12 cellular contexts compared by ENCODE assay signal in the genomic region with DNA sequence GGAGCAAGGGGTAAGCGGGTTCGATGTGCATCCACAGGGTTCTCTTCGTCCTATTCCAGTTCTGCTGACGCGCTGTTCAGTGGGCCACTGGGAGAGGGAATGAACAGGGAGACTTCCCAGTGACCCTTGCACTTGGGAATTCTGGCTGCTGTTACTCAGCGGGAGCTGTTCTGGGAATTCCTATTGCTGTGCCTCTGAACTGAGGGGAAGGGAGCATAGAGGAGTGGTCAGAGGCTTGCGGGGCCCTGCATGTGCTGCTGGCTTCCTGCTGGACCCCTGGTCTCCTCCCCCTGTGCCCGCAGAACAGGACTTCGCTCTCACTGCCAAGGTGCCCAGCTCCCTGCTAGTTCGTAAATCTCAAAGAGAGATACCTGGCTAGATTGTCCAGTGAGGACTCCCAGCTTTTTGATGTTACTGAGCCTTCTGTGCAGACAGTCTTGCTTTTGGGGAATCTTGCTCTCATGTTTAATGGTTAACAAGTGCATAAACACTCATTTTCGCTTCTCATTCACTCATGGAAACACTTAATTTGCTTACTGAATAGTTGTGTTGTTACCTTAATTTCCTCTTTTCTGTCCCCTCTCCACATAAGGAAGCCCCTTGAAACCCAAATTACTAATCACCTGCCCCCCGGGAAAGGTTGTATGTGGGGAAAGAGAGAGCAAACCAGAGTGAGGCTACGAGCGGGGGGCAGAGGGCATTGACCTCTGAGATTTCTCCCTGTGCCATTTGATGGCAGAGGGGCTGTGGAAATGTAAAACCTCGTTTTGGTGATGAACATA. TPM values are rescaled to one million over a fixed set of nuclear protein-coding genes. Genes with fewer than 3 reads are reported as not detected.
A peak's percentile ranks its signal among the peaks of the same experiment; 100 is the strongest.
DNase-seq lines count a peak whose midpoint lies in the region; ATAC-seq, FAIRE-seq and TF ChIP-seq lines count a peak whose summit lies in the region.
"Had no signal": no experiment of that assay in that cellular context is flagged by ENCODE, and none has a peak within 500 bp of the region (broad histone marks: within the 10 kb centered on the region; RNA-seq: fewer than 3 reads in every experiment).

No MANE protein-coding gene starts in this region.

- peaks cover 64% of the 10 kb centered on the region for H3K4me1 Mint-ChIP-seq in stimulated activated memory B cell treated with anti-CD40 and anti-IgM and Interleukin-4, amounts not matched to agents 10 μg/mL and 1 μg/mL and 100 μg/mL, for 72 hours

- TF ChIP-seq RAD21 in IMR-90 (IDR thresholded peaks at IDR 0.05; ENCODE audit: low read length) = no peak

- peak overlapping the region; percentile 74 for H3K4ac ChIP-seq in IMR-90 (ENCODE audit: low read depth, low read length)

- H3K9me3 ChIP-seq in IMR-90 (ENCODE audit: control insufficient read depth, insufficient read depth, low read length) (no peaks in the 10 kb centered on the region), hepatocyte (ENCODE audit: low read depth) (no peaks in the 10 kb centered on the region)
- no peaks in the 10 kb centered on the region for H3K9me3 ChIP-seq in effector memory CD4-positive, alpha-beta T cell (ENCODE audit: control insufficient read depth, low read length)

- H4K91ac ChIP-seq in IMR-90 (ENCODE audit: insufficient read depth, low read depth, low read length) = peak overlapping the region; percentile 67

- peak overlapping the region; percentile 33 for H3K18ac ChIP-seq in IMR-90 (ENCODE audit: low read depth, low read length)

- peak overlapping the region; percentile 52 for H2BK120ac ChIP-seq in IMR-90 (ENCODE audit: low read depth, low read length)

- H3K23ac ChIP-seq in IMR-90 (ENCODE audit: low read depth, low read length) = peak overlapping the region; percentile 88

- H2BK5ac ChIP-seq in IMR-90 (ENCODE audit: low read depth, low read length, poor library complexity, severe bottlenecking) = peak overlapping the region; percentile 99

- peak overlapping the region; percentile 66 for H2AK9ac ChIP-seq in IMR-90 (replicated peaks; ENCODE audit: low read depth, low read length, poor library complexity)

- 0 out of 4 replicates have a peak, but pooled peaks cover 0 to 3% of the 10 kb centered on the region in 2 experiments for H3K79me1 ChIP-seq in IMR-90 (ENCODE audit: low read depth in 1 of 2, low read length in 2 of 2)

- H3K56ac ChIP-seq in IMR-90 (ENCODE audit: extremely low read depth, insufficient read depth, low read length) = peak overlapping the region; percentile 53; the same call in 1 of the 2 replicates

- no TSS peak for BruUV-seq in IMR-90 (replicated peaks; lab: Mats Ljungman, UMichigan)

- H2AFZ ChIP-seq in IMR-90 (replicated peaks; ENCODE audit: low read length, poor library complexity) (peak overlapping the region; percentile 23), hepatocyte (no peak overlapping the region)

- TF ChIP-seq POLR2A in IMR-90 (IDR thresholded peaks at IDR 0.05; ENCODE audit: low read depth, low read length) (no peak), H54 (IDR thresholded peaks at IDR 0.05; ENCODE audit: low read depth, low read length) (no peak)

- H3K14ac ChIP-seq in IMR-90 (replicated peaks; ENCODE audit: low read depth, low read length) = peak overlapping the region; percentile 68

- H3K9ac ChIP-seq in IMR-90 (ENCODE audit: low read depth, low read length) = peak overlapping the region; percentile 28

- H3K4me1 ChIP-seq in IMR-90 (ENCODE audit: control insufficient read depth, insufficient read depth, low read length) (peaks cover 30% of the 10 kb centered on the region), hepatocyte (ENCODE audit: insufficient read depth) (peaks cover 48% of the 10 kb centered on the region)
- no peaks in the 10 kb centered on the region for H3K4me1 ChIP-seq in effector memory CD4-positive, alpha-beta T cell (ENCODE audit: control insufficient read depth, insufficient read depth, low read length, poor library complexity, severe bottlenecking)

- FAIRE-seq in H54 (lab: Jason Lieb, UNC) = no peak

- H3K79me2 ChIP-seq in hepatocyte = peaks cover 94% of the 10 kb centered on the region

- in situ Hi-C loops in IMR-90 (cut with MboI; ENCODE audit: low sequenced_read_pairs) = no loop called here

- H3K4me3 ChIP-seq in IMR-90 (ENCODE audit: insufficient read depth, low read depth, low read length) (no peak overlapping the region), hepatocyte (no peak overlapping the region)
- H3K4me3 ChIP-seq in effector memory CD4-positive, alpha-beta T cell (ENCODE audit: insufficient read depth, low read depth, low read length, poor library complexity, severe bottlenecking) = no peak overlapping the region

- H2BK20ac ChIP-seq in IMR-90 (ENCODE audit: low read depth, low read length) = peak overlapping the region; percentile 53; the same call in 1 of the 2 replicates

- 64% methylated on average over 3 of the region's 15 CpGs; no CpG with 5 or more reads in 1 of the 2 experiments for WGBS in IMR-90 (ENCODE audit: extremely low coverage in 2 of 2, insufficient read length in 1 of 2), 2 experiments
- WGBS in hepatocyte (ENCODE audit: low lambda C conversion rate, missing lambda C conversion rate) = 69% methylated on average over 15 of the region's 15 CpGs

- intact Hi-C loops in IMR-90 (cut with micrococcal nuclease) = no loop called here

- DNase-seq in DMS53 (lab: John Stamatoyannopoulos, UW) (peak; percentile 18), DMS53 treated with DMSO at 0.1 percent for 48 hours (lab: John Stamatoyannopoulos, UW; ENCODE audit: unreplicated experiment) (no peak), IMR-90 (no peak), hepatocyte (ENCODE audit: low spot score) (peak; percentile 24), H54 (ENCODE audit: insufficient read length, low spot score) (no peak)
- no peak for DNase-seq in stimulated activated CD4-positive, alpha-beta T cell treated with anti-CD3 and anti-CD28 coated beads, Interleukin-4, amount 100 ng/mL, for 1 hour
- DNase-seq in effector memory CD4-positive, alpha-beta T cell = no peak
- DNase-seq: GDM1, left cardiac atrium, right cardiac atrium had no signal

- no peaks in the 10 kb centered on the region for H3K27me3 Mint-ChIP-seq in stimulated activated memory B cell treated with anti-CD40 and anti-IgM and Interleukin-4, amounts not matched to agents 10 μg/mL and 1 μg/mL and 100 μg/mL, for 72 hours

- no peak for ATAC-seq in IMR-90 (ENCODE audit: low read depth)
- no peak for ATAC-seq in stimulated activated memory B cell treated with anti-CD40 and anti-IgM and Interleukin-4, amounts not matched to agents 10 μg/mL and 1 μg/mL and 100 μg/mL, for 72 hours
- ATAC-seq: left cardiac atrium, right cardiac atrium had no signal

- peak overlapping the region; percentile 96 for H2AK5ac ChIP-seq in IMR-90 (ENCODE audit: low read depth, low read length)

- H3K27me3 ChIP-seq in IMR-90 (ENCODE audit: control insufficient read depth, insufficient read depth, low read length) (no peaks in the 10 kb centered on the region), hepatocyte (no peaks in the 10 kb centered on the region)
- no peaks in the 10 kb centered on the region for H3K27me3 ChIP-seq in effector memory CD4-positive, alpha-beta T cell (replicated peaks; ENCODE audit: control insufficient read depth, insufficient read depth, low read length, poor library complexity, severe bottlenecking)

- peaks cover 26% of the 10 kb centered on the region for H3K36me3 ChIP-seq in IMR-90 (ENCODE audit: control insufficient read depth, insufficient read depth, low read length)
- no peaks in the 10 kb centered on the region for H3K36me3 ChIP-seq in hepatocyte (replicated peaks; ENCODE audit: insufficient read depth, low read depth)
- H3K36me3 ChIP-seq in effector memory CD4-positive, alpha-beta T cell (ENCODE audit: control insufficient read depth, insufficient read depth, low read length) = no peaks in the 10 kb centered on the region

- H4K8ac ChIP-seq in IMR-90 (ENCODE audit: low read depth in 2 of 2, low read length in 2 of 2) = peak overlapping the region; percentile 27 to 79; a peak in 3 of 4 replicates

- H3K4me3 Mint-ChIP-seq in stimulated activated memory B cell treated with anti-CD40 and anti-IgM and Interleukin-4, amounts not matched to agents 10 μg/mL and 1 μg/mL and 100 μg/mL, for 72 hours = peak overlapping the region; percentile 69

- CTCF ChIA-PET in IMR-90 (lab: Yijun Ruan, JAX) = interaction anchor here (0.6 to 1.7 kb wide), 2 partner anchors 15 to 121 kb away, joined by 4 read pairs; no protein-coding TSS in a partner anchor

- peak overlapping the region; percentile 83 for H3K27ac Mint-ChIP-seq in stimulated activated memory B cell treated with anti-CD40 and anti-IgM and Interleukin-4, amounts not matched to agents 10 μg/mL and 1 μg/mL and 100 μg/mL, for 72 hours

- H3K36me3 Mint-ChIP-seq in stimulated activated memory B cell treated with anti-CD40 and anti-IgM and Interleukin-4, amounts not matched to agents 10 μg/mL and 1 μg/mL and 100 μg/mL, for 72 hours = no peaks in the 10 kb centered on the region

- peak overlapping the region; percentile 83; the same call in 1 of the 2 replicates for H4K5ac ChIP-seq in IMR-90 (ENCODE audit: low read depth, low read length)

- peak overlapping the region; percentile 25; the same call in 2 of the 3 replicates for H2BK15ac ChIP-seq in IMR-90 (ENCODE audit: low read depth, low read length)

- dilution Hi-C loops in IMR-90 (cut with HindIII; ENCODE audit: low sequenced_read_pairs, unreplicated experiment) = no loop called here

- H3K9me1 ChIP-seq in IMR-90 (ENCODE audit: insufficient read depth, low read length) = peaks cover 14% of the 10 kb centered on the region

- TF ChIP-seq CTCF in IMR-90 (conservative IDR thresholded peaks at IDR 0.05; ENCODE audit: low read depth, low read length) (no peak), hepatocyte (IDR thresholded peaks at IDR 0.05; ENCODE audit: poor library complexity) (no peak)

- H3K9me2 ChIP-seq in hepatocyte (replicated peaks; ENCODE audit: insufficient read depth) = no peaks in the 10 kb centered on the region

- peaks cover 86% of the 10 kb centered on the region for H4K20me1 ChIP-seq in IMR-90 (ENCODE audit: insufficient read depth, low read length)
- H4K20me1 ChIP-seq in hepatocyte (ENCODE audit: insufficient read depth, poor library complexity, severe bottlenecking) = peaks cover 93% of the 10 kb centered on the region

- peak overlapping the region; percentile 84 for H3K27ac ChIP-seq in IMR-90 (ENCODE audit: insufficient read depth, low read length)
- H3K27ac ChIP-seq in hepatocyte = peak overlapping the region; percentile 47
- H3K27ac ChIP-seq in effector memory CD4-positive, alpha-beta T cell (ENCODE audit: insufficient read depth, low read length, poor library complexity, severe bottlenecking) = no peak overlapping the region
- H3K27ac ChIP-seq: 22Rv1 had no signal

- no peaks in the 10 kb centered on the region for H3K9me3 Mint-ChIP-seq in stimulated activated memory B cell treated with anti-CD40 and anti-IgM and Interleukin-4, amounts not matched to agents 10 μg/mL and 1 μg/mL and 100 μg/mL, for 72 hours

- H3K4me2 ChIP-seq in IMR-90 (ENCODE audit: low read depth, low read length) = peak overlapping the region; percentile 69
- H3K4me2 ChIP-seq in hepatocyte = peak overlapping the region; percentile 57

- POLR2A ChIA-PET in IMR-90 (lab: Charles Lee; ENCODE audit: unreplicated experiment) = interaction anchor here (0.6 to 0.9 kb wide), 2 partner anchors 10 to 30 kb away, joined by 3 to 5 read pairs; no protein-coding TSS in a partner anchor

RNA-seq across cellular contexts. Expression of a gene that starts 5.9 kb away (rescaled TPM):
- total RNA-seq in IMR-90 (2012; rRNA removed) (487 and 522 TPM in 2 replicates), hepatocyte (63.0 and 78.2 TPM in 2 replicates)
- polyA plus RNA-seq in IMR-90 (2012; rRNA removed) (206 and 225 TPM in 2 replicates), hepatocyte (18.5 and 25.6 TPM in 2 replicates)
- polyA plus RNA-seq in IMR-90 (2012; cell fraction: cytosol; rRNA removed) = 126 and 196 TPM in 2 replicates
- polyA plus RNA-seq in IMR-90 (2012; cell fraction: nucleus; rRNA removed; ENCODE audit: low replicate concordance) = 1,045 and 1,428 TPM in 2 replicates

Comparison
In these comparisons a context has a peak if more than half of its experiments do, and no peak if none do; other contexts are left out.
1. DNase-seq: peak in DMS53 (single experiment) and hepatocyte (single experiment); none in DMS53 treated with DMSO at 0.1 percent for 48 hours (single experiment), IMR-90 (single experiment), stimulated activated CD4-positive, alpha-beta T cell treated with anti-CD3 and anti-CD28 coated beads, Interleukin-4, amount 100 ng/mL, for 1 hour (single experiment), effector memory CD4-positive, alpha-beta T cell (0 of 3) and H54 (single experiment).